ENCODE assay signal across 25 cellular contexts in the genomic region with DNA sequence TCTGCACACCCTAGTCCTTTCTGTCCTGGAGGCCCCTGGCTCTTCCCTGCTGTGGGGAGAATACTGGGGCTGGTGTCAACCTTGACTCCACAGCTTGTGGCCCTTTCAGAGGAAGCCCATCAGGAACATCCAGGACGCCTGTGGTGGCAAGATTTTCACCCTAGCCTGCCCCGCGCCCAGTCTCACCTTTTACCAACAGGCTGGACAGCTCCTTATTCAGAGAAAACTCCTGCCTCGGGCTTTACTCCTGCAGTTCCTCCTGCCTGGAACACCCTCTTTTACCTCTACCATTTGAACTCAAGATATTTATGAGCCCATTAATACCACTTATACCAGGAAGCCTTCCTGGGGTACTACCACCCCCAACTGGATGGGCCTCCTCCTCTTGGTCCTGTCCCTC. TPM values are rescaled to one million over a fixed set of nuclear protein-coding genes. Genes with fewer than 3 reads are reported as not detected.
"Had no signal": no experiment of that assay in that cellular context is flagged by ENCODE, and none has a peak within 500 bp of the region (broad histone marks: within the 10 kb centered on the region; RNA-seq: fewer than 3 reads in every experiment).

No MANE protein-coding gene starts in this region.

- H3K27ac ChIP-seq: dorsolateral prefrontal cortex, epithelial cell of prostate, gastrocnemius medialis, lower lobe of right lung, ovary, psoas muscle, sigmoid colon, stomach, thyroid gland had no signal

- H3K4me3 ChIP-seq: dorsolateral prefrontal cortex, gastrocnemius medialis, lower lobe of right lung, ovary, psoas muscle, sigmoid colon, stomach, thyroid gland had no signal

- H3K4me1 ChIP-seq: psoas muscle had no signal

- DNase-seq: dorsolateral prefrontal cortex; effector CD4-positive, alpha-beta T cell; foreskin fibroblast; gastrocnemius medialis; head of caudate nucleus; left ventricle myocardium superior; lower lobe of right lung; naive thymus-derived CD8-positive, alpha-beta T cell; occipital lobe; ovary; posterior cingulate gyrus; psoas muscle; right cardiac atrium; sigmoid colon; stimulated activated CD4-positive, alpha-beta T cell treated with anti-CD3 and anti-CD28 coated beads, Interleukin-2, amount 100 ng/mL, for 24 hours; stimulated activated CD4-positive, alpha-beta T cell treated with anti-CD3 and anti-CD28 coated beads, Interleukin-4, amount 100 ng/mL, for 24 hours; stimulated activated naive CD4-positive, alpha-beta T cell treated with Interleukin-2 at 50 U/mL for 16 hours; stomach; thyroid gland; trophoblast cell had no signal

- H3K4me3 Mint-ChIP-seq: stimulated activated effector memory CD8-positive, alpha-beta T cell treated with anti-CD3 and anti-CD28 coated beads, Interleukin-12 subunit alpha, Interleukin-12 subunit beta, amount 100 ng/mL, for 72 hours had no signal

- H3K36me3 ChIP-seq: gastrocnemius medialis, lower lobe of right lung, ovary, sigmoid colon, stomach, thyroid gland had no signal

- ATAC-seq: esophagus mucosa; gastrocnemius medialis; left ventricle myocardium superior; lower lobe of right lung; naive thymus-derived CD8-positive, alpha-beta T cell; psoas muscle; right cardiac atrium; stimulated activated effector memory CD8-positive, alpha-beta T cell treated with anti-CD3 and anti-CD28 coated beads, Interleukin-12 subunit alpha, Interleukin-12 subunit beta, amount 100 ng/mL, for 72 hours had no signal

- H3K9me3 ChIP-seq: gastrocnemius medialis, lower lobe of right lung, ovary, psoas muscle, sigmoid colon, stomach, thyroid gland had no signal

- H3K9me3 Mint-ChIP-seq: naive thymus-derived CD8-positive, alpha-beta T cell; stimulated activated effector memory CD8-positive, alpha-beta T cell treated with anti-CD3 and anti-CD28 coated beads, Interleukin-12 subunit alpha, Interleukin-12 subunit beta, amount 100 ng/mL, for 72 hours had no signal

- H3K36me3 Mint-ChIP-seq: naive thymus-derived CD8-positive, alpha-beta T cell; stimulated activated effector memory CD8-positive, alpha-beta T cell treated with anti-CD3 and anti-CD28 coated beads, Interleukin-12 subunit alpha, Interleukin-12 subunit beta, amount 100 ng/mL, for 72 hours had no signal

- H3K27ac Mint-ChIP-seq: stimulated activated effector memory CD8-positive, alpha-beta T cell treated with anti-CD3 and anti-CD28 coated beads, Interleukin-12 subunit alpha, Interleukin-12 subunit beta, amount 100 ng/mL, for 72 hours had no signal

RNA-seq across cellular contexts. Expression of a gene that starts 2.7 kb away (rescaled TPM):
- total RNA-seq: glomerular endothelial cell, myocyte had no signal
